In genomic region chr22:38304526-38304925, GRCh38 we compare ENCODE assay signal across 15 cellular contexts. TPM values are rescaled to one million over a fixed set of nuclear protein-coding genes. Genes with fewer than 3 reads are reported as not detected.
DNase-seq lines count a peak whose midpoint lies in the region; ATAC-seq, FAIRE-seq and TF ChIP-seq lines count a peak whose summit lies in the region.
"Had no signal": no experiment of that assay in that cellular context is flagged by ENCODE, and none has a peak within 500 bp of the region (broad histone marks: within the 10 kb centered on the region; RNA-seq: fewer than 3 reads in every experiment).

No MANE protein-coding gene starts in this region.

- H3K27me3 ChIP-seq in esophagus squamous epithelium (no peaks in the 10 kb centered on the region), neural progenitor cell (no peaks in the 10 kb centered on the region)
- H3K27me3 ChIP-seq: colonic mucosa, testis had no signal

- H3K27ac ChIP-seq in esophagus squamous epithelium: peak overlapping the region in 3 of 4 donors; percentile 6 to 30 (median 23)
- no peak overlapping the region for H3K27ac ChIP-seq in neural progenitor cell
- H3K27ac ChIP-seq: prostate gland had no signal

- H3K4me2 ChIP-seq in neural progenitor cell: no peak overlapping the region

- peaks cover 100% of the 10 kb centered on the region for H4K20me1 ChIP-seq in neural progenitor cell (ENCODE audit: low read depth)

- TF ChIP-seq CTCF in esophagus squamous epithelium (IDR thresholded peaks at IDR 0.05) (peak in 1 of 6 experiments; percentile 38), neural progenitor cell (IDR thresholded peaks at IDR 0.05) (peak; percentile 11)

- no peaks in the 10 kb centered on the region for H3K9me3 Mint-ChIP-seq in activated T-cell treated with anti-CD3 and anti-CD28 coated beads, Interleukin-2, amount 50 U/mL, for 24 hours
- no peaks in the 10 kb centered on the region for H3K9me3 Mint-ChIP-seq in activated T-cell treated with anti-CD3 and anti-CD28 coated beads, Interleukin-2, amount 50 U/mL, for 72 hours
- no peaks in the 10 kb centered on the region for H3K9me3 Mint-ChIP-seq in neural progenitor cell
- H3K9me3 Mint-ChIP-seq: activated naive CD4-positive, alpha-beta T cell treated with anti-CD3 and anti-CD28 coated beads for 36 hours; T-helper 1 cell treated with Interleukin-12 subunit alpha and Interleukin-12 subunit beta and Interleukin-4 antibody, amounts not matched to agents 30 μg/mL and 1 μg/mL, for 36 hours had no signal

- H3K9me3 ChIP-seq in esophagus squamous epithelium (no peaks in the 10 kb centered on the region), neural progenitor cell (ENCODE audit: low read depth) (no peaks in the 10 kb centered on the region)
- H3K9me3 ChIP-seq: colonic mucosa, prostate gland, testis had no signal

- WGBS in esophagus squamous epithelium, 2 donors: 75 to 83% methylated on average over 12 to 13 of the region's 13 CpGs

- no peak for ATAC-seq in activated T-cell treated with anti-CD3 and anti-CD28 coated beads, Interleukin-2, amount 50 U/mL, for 72 hours (replicated peaks in 1 of 2)
- no peak for ATAC-seq in GM21576 (IDR thresholded peaks at IDR 0.05; ENCODE audit: unreplicated experiment)
- no peak for ATAC-seq in HG02763 (IDR thresholded peaks at IDR 0.05; ENCODE audit: unreplicated experiment)

- no peak overlapping the region for H2AFZ ChIP-seq in neural progenitor cell (replicated peaks)

- H3K4me1 ChIP-seq in esophagus squamous epithelium (peaks cover 14 to 82% (median 47%) of the 10 kb centered on the region in 3 donors), neural progenitor cell (peaks cover 10% of the 10 kb centered on the region)

- peaks cover 76% of the 10 kb centered on the region for H3K36me3 Mint-ChIP-seq in activated T-cell treated with anti-CD3 and anti-CD28 coated beads, Interleukin-2, amount 50 U/mL, for 24 hours (ENCODE audit: low read depth)
- peaks cover 0 to 9% of the 10 kb centered on the region in 2 donors for H3K36me3 Mint-ChIP-seq in activated T-cell treated with anti-CD3 and anti-CD28 coated beads, Interleukin-2, amount 50 U/mL, for 72 hours (ENCODE audit: insufficient read depth in 2 of 2)
- peaks cover 39% of the 10 kb centered on the region for H3K36me3 Mint-ChIP-seq in neural progenitor cell

- H3K9ac ChIP-seq in neural progenitor cell: no peak overlapping the region

- peak overlapping the region; percentile 22 for H3K27ac Mint-ChIP-seq in activated T-cell treated with anti-CD3 and anti-CD28 coated beads, Interleukin-2, amount 50 U/mL, for 24 hours
- H3K27ac Mint-ChIP-seq in activated T-cell treated with anti-CD3 and anti-CD28 coated beads, Interleukin-2, amount 50 U/mL, for 72 hours: no peak overlapping the region
- H3K27ac Mint-ChIP-seq in neural progenitor cell: no peak overlapping the region
- H3K27ac Mint-ChIP-seq: activated naive CD4-positive, alpha-beta T cell treated with anti-CD3 and anti-CD28 coated beads for 36 hours had no signal

- no peaks in the 10 kb centered on the region for H3K27me3 Mint-ChIP-seq in activated T-cell treated with anti-CD3 and anti-CD28 coated beads, Interleukin-2, amount 50 U/mL, for 24 hours
- H3K27me3 Mint-ChIP-seq in activated T-cell treated with anti-CD3 and anti-CD28 coated beads, Interleukin-2, amount 50 U/mL, for 72 hours (ENCODE audit: low read depth): no peaks in the 10 kb centered on the region
- peaks cover 4% of the 10 kb centered on the region for H3K27me3 Mint-ChIP-seq in neural progenitor cell (ENCODE audit: insufficient read depth, low read depth)

- no peak for TF ChIP-seq POLR2A in esophagus squamous epithelium (IDR thresholded peaks at IDR 0.05)

- no peak overlapping the region for H3K4me3 ChIP-seq in esophagus squamous epithelium
- H3K4me3 ChIP-seq in neural progenitor cell: no peak overlapping the region
- H3K4me3 ChIP-seq: colonic mucosa, prostate gland, testis had no signal

- intact Hi-C loops in esophagus squamous epithelium (cut with DNase I): no loop called here

- peaks cover 4% of the 10 kb centered on the region for H3F3A ChIP-seq in neural progenitor cell (ENCODE audit: low read depth)

- H3K36me3 ChIP-seq in esophagus squamous epithelium: peaks cover 17 to 74% (median 27%) of the 10 kb centered on the region in 3 donors
- peaks cover 3% of the 10 kb centered on the region for H3K36me3 ChIP-seq in neural progenitor cell

- H3K4me1 Mint-ChIP-seq in activated T-cell treated with anti-CD3 and anti-CD28 coated beads, Interleukin-2, amount 50 U/mL, for 24 hours (ENCODE audit: low read depth): peaks cover 40% of the 10 kb centered on the region
- H3K4me1 Mint-ChIP-seq in activated T-cell treated with anti-CD3 and anti-CD28 coated beads, Interleukin-2, amount 50 U/mL, for 72 hours (ENCODE audit: low read depth): peaks cover 35% of the 10 kb centered on the region
- peaks cover 16% of the 10 kb centered on the region for H3K4me1 Mint-ChIP-seq in neural progenitor cell

- FAIRE-seq in urothelium cell line (lab: Jason Lieb, UNC): peak; percentile 66

- peaks cover 81% of the 10 kb centered on the region for H3K79me2 ChIP-seq in neural progenitor cell (ENCODE audit: low read depth)

- no peak for DNase-seq in activated T-cell treated with anti-CD3 and anti-CD28 coated beads, Interleukin-2, amount 50 U/mL, for 24 hours
- DNase-seq in activated T-cell treated with anti-CD3 and anti-CD28 coated beads, Interleukin-2, amount 50 U/mL, for 72 hours: no peak
- DNase-seq in esophagus squamous epithelium (lab: John Stamatoyannopoulos, UW) (no peak), neural progenitor cell (ENCODE audit: low spot score) (no peak), urothelium cell line (ENCODE audit: low spot score) (no peak), NCI-H748 treated with DMSO at 0.1 percent for 48 hours (lab: John Stamatoyannopoulos, UW) (no peak)
- DNase-seq: activated CD4-positive, alpha-beta T cell treated with anti-CD3 and anti-CD28 coated beads, Interleukin-2, amount 50 U/mL, for 4 hours; activated naive CD4-positive, alpha-beta T cell treated with anti-CD3 and anti-CD28 coated beads for 36 hours; colonic mucosa; NCI-H2107; testis had no signal

- no peak overlapping the region for H3K4me3 Mint-ChIP-seq in activated T-cell treated with anti-CD3 and anti-CD28 coated beads, Interleukin-2, amount 50 U/mL, for 24 hours
- no peak overlapping the region for H3K4me3 Mint-ChIP-seq in activated T-cell treated with anti-CD3 and anti-CD28 coated beads, Interleukin-2, amount 50 U/mL, for 72 hours
- no peak overlapping the region for H3K4me3 Mint-ChIP-seq in neural progenitor cell
- H3K4me3 Mint-ChIP-seq: activated naive CD4-positive, alpha-beta T cell treated with anti-CD3 and anti-CD28 coated beads for 36 hours; T-helper 1 cell treated with Interleukin-12 subunit alpha and Interleukin-12 subunit beta and Interleukin-4 antibody, amounts not matched to agents 30 μg/mL and 1 μg/mL, for 36 hours had no signal

RNA-seq across cellular contexts. Expression of gene CSNK1E, which starts 12.7 kb away (rescaled TPM):
- 100 to 1,000 TPM; 106 to 107 TPM for total RNA-seq in activated T-cell treated with anti-CD3 and anti-CD28 coated beads, Interleukin-2, amount 50 U/mL, for 72 hours
- 10 to 100 TPM; 40.8 to 94.4 (median 55.9) TPM for total RNA-seq in esophagus squamous epithelium
- total RNA-seq in neural progenitor cell (ENCODE audit: low replicate concordance): 106 and 205 TPM in 2 replicates

RNA-seq across cellular contexts. Expression of gene TMEM184B, which starts 31.7 kb away (rescaled TPM):
- total RNA-seq in activated T-cell treated with anti-CD3 and anti-CD28 coated beads, Interleukin-2, amount 50 U/mL, for 72 hours: 10 to 100 TPM; 22.9 to 27.5 TPM
- 10 to 100 TPM; 22.5 to 55.1 (median 28.3) TPM for total RNA-seq in esophagus squamous epithelium
- 26.5 and 43.3 TPM in 2 replicates for total RNA-seq in neural progenitor cell (ENCODE audit: low replicate concordance)
